Comparison of ENCODE assay signal across 2 cellular contexts in the genomic region with DNA sequence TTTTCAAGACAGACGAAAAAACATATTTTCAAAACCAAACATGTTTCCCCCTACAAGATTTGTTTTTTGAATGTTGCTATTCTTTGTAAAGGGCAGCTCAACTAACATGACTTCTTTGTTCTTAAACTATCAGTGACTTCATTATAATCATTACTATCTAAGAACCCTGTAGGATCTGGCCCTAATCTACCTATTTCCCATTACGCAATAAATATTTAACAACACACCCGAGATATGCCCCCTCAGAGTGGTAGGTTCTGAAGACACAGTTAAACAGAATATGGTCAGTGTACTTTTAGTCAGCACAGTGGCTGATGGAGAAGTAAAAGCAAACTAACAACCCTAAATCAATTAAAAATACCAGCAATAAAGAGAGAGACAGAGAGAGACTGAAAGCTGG.
TF ChIP-seq lines count a peak whose summit lies in the region.

No MANE protein-coding gene starts in this region.

TF ChIP-seq in IMR-90, 13 proteins besides CTCF, POLR2A, EP300 and RAD21:
- TF ChIP-seq CEBPB (IDR thresholded peaks at IDR 0.05; ENCODE audit: low read depth, low read length) (peak; percentile 83), MXI1 (IDR thresholded peaks at IDR 0.05; ENCODE audit: borderline replicate concordance, low read depth, low read length) (no peak)

TF ChIP-seq in H1, 55 proteins besides CTCF, POLR2A, EP300 and RAD21:
- TF ChIP-seq NRF1 (IDR thresholded peaks at IDR 0.05; ENCODE audit: low read depth, low read length) (no peak), HDAC6 (IDR thresholded peaks at IDR 0.05; ENCODE audit: low read depth, low read length) (no peak), CEBPB (IDR thresholded peaks at IDR 0.05; ENCODE audit: low read depth, low read length) (peak; percentile 57; the same call in 1 of the 2 replicates)
